In the genomic region with DNA sequence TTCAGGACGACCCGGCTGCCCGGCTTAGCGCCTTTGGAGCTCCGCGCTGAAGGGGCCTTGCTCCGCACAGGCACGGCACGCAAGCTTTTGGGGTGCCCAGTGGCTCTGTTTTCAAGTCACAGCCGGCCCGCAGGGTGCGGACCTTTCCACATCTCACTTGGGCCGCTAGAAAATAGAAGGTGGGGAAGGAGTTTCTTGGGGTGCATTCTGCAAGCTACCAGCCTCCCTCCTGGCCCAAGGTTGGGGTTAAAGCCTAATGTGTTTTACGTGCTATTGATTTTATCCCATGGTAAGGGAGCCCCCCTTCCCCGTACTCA, we compare ENCODE assay signal across 8 cellular contexts. TPM values are rescaled to one million over a fixed set of nuclear protein-coding genes. Genes with fewer than 3 reads are reported as not detected.
DNase-seq lines count a peak whose midpoint lies in the region; ATAC-seq and TF ChIP-seq lines count a peak whose summit lies in the region.

No MANE protein-coding gene starts in this region.

- TF ChIP-seq CTCF in Panc1 (IDR thresholded peaks at IDR 0.05) (no peak), parathyroid adenoma (IDR thresholded peaks at IDR 0.05) (no peak)

- ATAC-seq in GM21447 (IDR thresholded peaks at IDR 0.05; ENCODE audit: unreplicated experiment): peak; percentile 38
- ATAC-seq in Panc1: peak; percentile 72
- no peak for ATAC-seq in HG02610 (IDR thresholded peaks at IDR 0.05; ENCODE audit: unreplicated experiment)
- ATAC-seq in HG03354 (IDR thresholded peaks at IDR 0.05; ENCODE audit: poor library complexity, severe bottlenecking, unreplicated experiment): no peak

- POLR2A ChIA-PET in Panc1 (lab: Charles Lee): no interaction called here

- H3K27ac ChIP-seq in ACC112 (ENCODE audit: low read depth, low read length) (peak overlapping the region; percentile 55; the same call in 1 of the 2 replicates), Panc1 (ENCODE audit: low read length) (peak overlapping the region; percentile 89), esophagus (ENCODE audit: low read depth in 2 of 2, low read length in 1 of 2) (peak overlapping the region; percentile 88 to 95), parathyroid adenoma (peak overlapping the region; percentile 87)

- intact Hi-C loops in Panc1 (cut with micrococcal nuclease; ENCODE audit: unreplicated experiment): no loop called here

- H3K9ac ChIP-seq in parathyroid adenoma: peak overlapping the region; percentile 90

- WGBS in esophagus, 2 donors: 0% methylated on average over 15 of the region's 15 CpGs

- in situ Hi-C loops in Panc1 (cut with HindIII; ENCODE audit: low pct_unique_long_range_greater_than_20kb, low sequenced_read_pairs): no loop called here

- H3K79me2 ChIP-seq in ACC112 (ENCODE audit: control insufficient read depth, insufficient read depth, low read length, unreplicated experiment) (peaks cover 24% of the 10 kb centered on the region), parathyroid adenoma (peaks cover 21% of the 10 kb centered on the region)

- H3K27me3 ChIP-seq in ACC112 (ENCODE audit: insufficient read depth, low read length) (no peaks in the 10 kb centered on the region), Panc1 (ENCODE audit: control insufficient read depth, insufficient read depth, low read length) (no peaks in the 10 kb centered on the region), esophagus (ENCODE audit: control insufficient read depth in 1 of 2, insufficient read depth in 2 of 2, low read length in 2 of 2) (no peaks in the 10 kb centered on the region), parathyroid adenoma (ENCODE audit: control insufficient read depth, insufficient read depth, low read length) (no peaks in the 10 kb centered on the region)

- H3K36me3 ChIP-seq in ACC112 (ENCODE audit: insufficient read depth, low read length) (peaks cover 8% of the 10 kb centered on the region), Panc1 (ENCODE audit: control insufficient read depth, insufficient read depth, low read length) (peaks cover 6% of the 10 kb centered on the region; the same call in 1 of the 2 replicates), esophagus (ENCODE audit: control insufficient read depth in 2 of 2, insufficient read depth in 2 of 2, low read length in 1 of 2) (peaks cover 3 to 4% of the 10 kb centered on the region in 2 donors), parathyroid adenoma (ENCODE audit: control insufficient read depth, insufficient read depth, low read length) (no peaks in the 10 kb centered on the region)

- H2AFZ ChIP-seq in ACC112 (ENCODE audit: low read length, unreplicated experiment): peak overlapping the region; percentile 77
- peak overlapping the region; percentile 100 for H2AFZ ChIP-seq in parathyroid adenoma

- H3K9me3 ChIP-seq in Panc1 (ENCODE audit: control insufficient read depth, insufficient read depth, low read depth, low read length) (no peaks in the 10 kb centered on the region), esophagus (ENCODE audit: control insufficient read depth in 2 of 2, insufficient read depth in 1 of 2, low read depth in 1 of 2, low read length in 1 of 2) (no peaks in the 10 kb centered on the region), parathyroid adenoma (ENCODE audit: control insufficient read depth, low read length) (no peaks in the 10 kb centered on the region)

- H3K4me1 ChIP-seq in ACC112 (ENCODE audit: control insufficient read depth, insufficient read depth, low read length, unreplicated experiment) (peaks cover 13% of the 10 kb centered on the region), Panc1 (ENCODE audit: control insufficient read depth, insufficient read depth, low read length) (peaks cover 8% of the 10 kb centered on the region), esophagus (ENCODE audit: control insufficient read depth in 2 of 2, insufficient read depth in 2 of 2, low read length in 1 of 2) (peaks cover 0 to 6% of the 10 kb centered on the region in 2 donors), parathyroid adenoma (peaks cover 5% of the 10 kb centered on the region)

- no TSS peak for BruUV-seq in Panc1 (replicated peaks; lab: Mats Ljungman, UMichigan)

- peak overlapping the region; percentile 92 for H3K4me2 ChIP-seq in parathyroid adenoma (ENCODE audit: low read length)

- H3K4me3 ChIP-seq in ACC112 (ENCODE audit: low read depth, low read length) (peak overlapping the region; percentile 95), Panc1 (ENCODE audit: low read depth in 2 of 2, low read length in 2 of 2) (peak overlapping the region; percentile 91 to 99), esophagus (ENCODE audit: low read depth in 1 of 2, low read length in 2 of 2) (peak overlapping the region; percentile 87 to 89), parathyroid adenoma (ENCODE audit: low read depth, low read length) (peak overlapping the region; percentile 77)

- DNase-seq in Panc1 (ENCODE audit: low read depth, low spot score) (no peak), NCI-H1092 treated with DMSO at 0.1 percent for 48 hours (lab: John Stamatoyannopoulos, UW) (no peak)

- CTCF ChIA-PET in Panc1 (lab: Charles Lee): interaction anchor here (0.7 kb wide), 1 partner anchor 43 kb away, joined by 3 read pairs; no protein-coding TSS in a partner anchor

RNA-seq across cellular contexts. Expression of gene KAT14, which starts 0.6 kb away (rescaled TPM):
- total RNA-seq in Panc1 (2021; ENCODE audit: unreplicated experiment): 12.7 TPM
- polyA plus RNA-seq in Panc1 (2012; ENCODE audit: insufficient read length): 8.7 TPM
- polyA plus RNA-seq in esophagus: 1 to 10 TPM; 4.3 to 6.0 TPM

RNA-seq across cellular contexts. Expression of gene PET117, which starts 0.6 kb away (rescaled TPM):
- 14.6 TPM for total RNA-seq in Panc1 (2021; ENCODE audit: unreplicated experiment)
- polyA plus RNA-seq in Panc1 (2012; ENCODE audit: insufficient read length): 13.0 TPM
- 1 to 10 TPM; 7.5 to 8.9 TPM for polyA plus RNA-seq in esophagus

Comparison
In these comparisons a context has a peak if more than half of its experiments do, and no peak if none do; other contexts are left out.
1. ATAC-seq: peak in GM21447 (single experiment) and Panc1 (single experiment); none in HG02610 (single experiment) and HG03354 (single experiment).
2. Peak in every context shown above with its lines, with median percentiles within 50 percentile points of each other: H3K27ac ChIP-seq and H3K4me3 ChIP-seq.